ENCODE assay signal across 8 cellular contexts in genomic region chr17:81142301-81143199, GRCh38. TPM values are rescaled to one million over a fixed set of nuclear protein-coding genes. Genes with fewer than 3 reads are reported as not detected.
DNase-seq lines count a peak whose midpoint lies in the region; ATAC-seq and TF ChIP-seq lines count a peak whose summit lies in the region.

No MANE protein-coding gene starts in this region.

- no peaks in the 10 kb centered on the region for H3K27me3 ChIP-seq in adrenal gland
- no peaks in the 10 kb centered on the region for H3K27me3 ChIP-seq in heart left ventricle

- H3K4me1 ChIP-seq in adrenal gland (replicated peaks in 1 of 2) = peaks cover 0 to 9% of the 10 kb centered on the region in 2 donors
- peaks cover 0 to 9% (median 4%) of the 10 kb centered on the region in 12 donors for H3K4me1 ChIP-seq in heart left ventricle

- H3K4me3 ChIP-seq in NB4 (ENCODE audit: low read depth, low read length) = no peak overlapping the region
- H3K4me3 ChIP-seq in adrenal gland = no peak overlapping the region
- no peak overlapping the region for H3K4me3 ChIP-seq in heart left ventricle

- ATAC-seq in heart left ventricle (peak; percentile 90 to 97 (median 94)), HG02642 (IDR thresholded peaks at IDR 0.05; ENCODE audit: poor library complexity, unreplicated experiment) (no peak), GM18870 (IDR thresholded peaks at IDR 0.05; ENCODE audit: unreplicated experiment) (no peak)

- no peaks in the 10 kb centered on the region for H3K9me3 ChIP-seq in adrenal gland (replicated peaks in 1 of 3)
- no peaks in the 10 kb centered on the region for H3K9me3 ChIP-seq in heart left ventricle

- TF ChIP-seq POLR2A in NB4 (IDR thresholded peaks at IDR 0.05; ENCODE audit: extremely low read depth, insufficient read length) = no peak
- TF ChIP-seq POLR2A in adrenal gland (IDR thresholded peaks at IDR 0.05) = no peak
- no peak for TF ChIP-seq POLR2A in heart left ventricle (IDR thresholded peaks at IDR 0.05)

- whole genome bisulfite sequencing in adrenal gland, 4 donors = 31 to 67% (median 39%) methylated on average over 5 to 25 of the region's 25 CpGs
- whole genome bisulfite sequencing in heart left ventricle, 4 donors = 35 to 68% (median 51%) methylated on average over 12 to 25 of the region's 25 CpGs

- intact Hi-C loops in adrenal gland (cut with DNase I) (loop anchor here (5.0 to 10.0 kb wide), 4 partner anchors 55 to 342 kb away; no protein-coding TSS in a partner anchor), heart left ventricle (cut with DNase I) (loop anchor here (1.0 to 5.0 kb wide), 10 partner anchors 58 to 460 kb away; no protein-coding TSS in a partner anchor)

- H3K27ac ChIP-seq in adrenal gland (no peak overlapping the region), heart left ventricle (no peak overlapping the region)

- H3K36me3 ChIP-seq in adrenal gland (replicated peaks in 1 of 2) (no peaks in the 10 kb centered on the region), heart left ventricle (no peaks in the 10 kb centered on the region)

- peak; percentile 64 for TF ChIP-seq CTCF in NB4 (IDR thresholded peaks at IDR 0.05; ENCODE audit: low read depth, low read length)
- TF ChIP-seq CTCF in adrenal gland (IDR thresholded peaks at IDR 0.05) = peak; percentile 58 to 82 (median 72)
- TF ChIP-seq CTCF in heart left ventricle (IDR thresholded peaks at IDR 0.05) = peak; percentile 57 to 82 (median 70)

- peak; percentile 79 for DNase-seq in EH (ENCODE audit: low read depth)
- DNase-seq in NB4 (ENCODE audit: low read depth) = peak; percentile 82
- peak; percentile 24 for DNase-seq in SKM-1 (lab: John Stamatoyannopoulos, UW; ENCODE audit: unreplicated experiment)
- peak; percentile 81 to 94 (median 86) for DNase-seq in adrenal gland
- DNase-seq in heart left ventricle = peak; percentile 71 to 88 (median 81)
- DNase-seq in renal cortical epithelial cell (ENCODE audit: low read depth) = peak; percentile 54

RNA-seq across cellular contexts. Expression of gene PVALEF, which starts 22.8 kb away (rescaled TPM):
- total RNA-seq in adrenal gland (not detected), heart left ventricle (not detected), renal cortical epithelial cell (not detected in 2 replicates)
- polyA plus RNA-seq in adrenal gland (not detected), heart left ventricle (not detected)

RNA-seq across cellular contexts. Expression of gene AATK, which starts 23.5 kb away (rescaled TPM):
- total RNA-seq in adrenal gland (10 to 100 TPM in 4 of 8 donors, 1 to 10 TPM in 4; 3.7 to 17.0 (median 9.9) TPM), heart left ventricle (10 to 100 TPM in 2 of 9 donors, 1 to 10 TPM in 7; 3.6 to 12.0 (median 9.6) TPM), renal cortical epithelial cell (0.20 and 0.52 TPM in 2 replicates)
- polyA plus RNA-seq in adrenal gland (10 to 100 TPM in 2 of 3 donors, under 1 TPM in 1; 0.73 to 23.3 (median 10.6) TPM), heart left ventricle (1 to 10 TPM; 1.3 to 3.9 TPM)

Comparison
In these comparisons a context has a peak if more than half of its experiments do, and no peak if none do; other contexts are left out.
1. DNase-seq: peak in every context shown above with its lines; median percentile 86 in adrenal gland; 82 in NB4; 81 in heart left ventricle; 79 in EH; 54 in renal cortical epithelial cell; 24 in SKM-1.
2. ATAC-seq: peak in heart left ventricle (4 of 4); none in HG02642 (single experiment) and GM18870 (single experiment).
3. Peak in every context shown above with its lines, with median percentiles within 50 percentile points of each other: CTCF ChIP-seq.